ENCODE assay signal across 29 cellular contexts in genomic region chr14:61803755-61804154, GRCh38. TPM values are rescaled to one million over a fixed set of nuclear protein-coding genes. Genes with fewer than 3 reads are reported as not detected.
DNase-seq lines count a peak whose midpoint lies in the region; ATAC-seq, FAIRE-seq and TF ChIP-seq lines count a peak whose summit lies in the region.
"Had no signal": no experiment of that assay in that cellular context is flagged by ENCODE, and none has a peak within 500 bp of the region (broad histone marks: within the 10 kb centered on the region; RNA-seq: fewer than 3 reads in every experiment).

No MANE protein-coding gene starts in this region.

- no peak overlapping the region for H2AFZ ChIP-seq in OCI-LY7 (ENCODE audit: low read length)

- H3K79me2 ChIP-seq in OCI-LY7 (ENCODE audit: insufficient read depth, low read depth, low read length) = no peaks in the 10 kb centered on the region

- peak; percentile 75 for FAIRE-seq in GM18507 (lab: Jason Lieb, UNC)

- TF ChIP-seq CTCF in OCI-LY7 (conservative IDR thresholded peaks at IDR 0.05; ENCODE audit: low read length) (no peak), WERI-Rb-1 (IDR thresholded peaks at IDR 0.05; ENCODE audit: low read depth, low read length) (no peak)

- no TSS peak for BruUV-seq in OCI-LY7 (replicated peaks; lab: Mats Ljungman, UMichigan)

- H3K4me3 ChIP-seq in OCI-LY7 (ENCODE audit: low read depth, low read length, poor library complexity, severe bottlenecking) = no peak overlapping the region
- H3K4me3 ChIP-seq in WERI-Rb-1 (ENCODE audit: low read depth, low read length) = no peak overlapping the region
- H3K4me3 ChIP-seq: adrenal gland, HAP-1, ovary, SJCRH30, skin epidermis had no signal

- H3K27ac ChIP-seq in OCI-LY7 (ENCODE audit: low read depth, low read length, poor library complexity, severe bottlenecking) (no peak overlapping the region), WERI-Rb-1 (no peak overlapping the region)
- H3K27ac ChIP-seq: adrenal gland, ovary, SJCRH30, skin epidermis had no signal

- H3K9me3 ChIP-seq in OCI-LY7 (ENCODE audit: low read length) (no peaks in the 10 kb centered on the region), WERI-Rb-1 (ENCODE audit: severe bottlenecking) (no peaks in the 10 kb centered on the region)
- H3K9me3 ChIP-seq: adrenal gland, BE2C, HAP-1, ovary, SJCRH30 had no signal

- H3K4me2 ChIP-seq in OCI-LY7 (ENCODE audit: low read length) = no peak overlapping the region

- CTCF ChIA-PET in OCI-LY7 (lab: Charles Lee; ENCODE audit: unreplicated experiment) = no interaction called here

- H4K20me1 ChIP-seq in OCI-LY7 (ENCODE audit: insufficient read depth, low read length) = no peaks in the 10 kb centered on the region

- H3K36me3 ChIP-seq in OCI-LY7 (ENCODE audit: insufficient read depth, low read length) (no peaks in the 10 kb centered on the region), WERI-Rb-1 (no peaks in the 10 kb centered on the region)
- H3K36me3 ChIP-seq: adrenal gland, BE2C, HAP-1, ovary, SJCRH30 had no signal

- ATAC-seq in GM19397 (IDR thresholded peaks at IDR 0.05; ENCODE audit: unreplicated experiment) (peak; percentile 60), HG02884 (IDR thresholded peaks at IDR 0.05; ENCODE audit: unreplicated experiment) (peak; percentile 74), Right ventricle myocardium superior (ENCODE audit: poor library complexity) (no peak)
- ATAC-seq: activated T-cell treated with anti-CD3 and anti-CD28 coated beads, Interleukin-2, amount 50 U/mL, for 72 hours; CD8-positive, alpha-beta T cell; esophagus mucosa; stimulated activated memory B cell treated with anti-CD40 and anti-IgM and Interleukin-4, amounts not matched to agents 10 μg/mL and 1 μg/mL and 100 μg/mL, for 72 hours had no signal

- H3K27me3 ChIP-seq in WERI-Rb-1 (ENCODE audit: insufficient read depth, low read depth, severe bottlenecking) = no peaks in the 10 kb centered on the region
- H3K27me3 ChIP-seq: adrenal gland, BE2C, ovary, SJCRH30 had no signal

- POLR2A ChIA-PET in OCI-LY7 (lab: Charles Lee) = interaction anchor here (0.6 to 0.7 kb wide), 3 partner anchors 14 to 1028 kb away, joined by 3 to 4 read pairs (median 3); no protein-coding TSS in a partner anchor

- DNase-seq in GM18507 (ENCODE audit: extremely low spot score, insufficient read length, low read depth) (no peak), OCI-LY7 (ENCODE audit: low spot score) (peak; percentile 28), NCI-H2029 (lab: John Stamatoyannopoulos, UW) (no peak), COLO829 (ENCODE audit: low spot score) (no peak), WERI-Rb-1 (no peak), Right ventricle myocardium superior (no peak)
- DNase-seq: ACHN; activated B cell treated with CpG ODN at 0.5 μM for 24 hours; activated CD4-positive, alpha-beta T cell treated with anti-CD3 and anti-CD28 coated beads, Interleukin-2, amount 50 U/mL, for 4 hours; activated T-cell treated with anti-CD3 and anti-CD28 coated beads, Interleukin-2, amount 50 U/mL, for 72 hours; adrenal gland; BE2C; CD8-positive, alpha-beta T cell; central memory CD4-positive, alpha-beta T cell; Kasumi-1; mesenchymal stem cell; NCI-H1436; NCI-H226; ovary; retina; SJCRH30; substantia nigra; trophoblast cell had no signal

- H3K4me1 ChIP-seq in OCI-LY7 (ENCODE audit: insufficient read depth, low read length, poor library complexity, severe bottlenecking) = no peaks in the 10 kb centered on the region
- H3K4me1 ChIP-seq: adrenal gland, BE2C, SJCRH30 had no signal

- intact Hi-C loops in OCI-LY7 (cut with micrococcal nuclease; ENCODE audit: unreplicated experiment) = no loop called here
- intact Hi-C loops in Right ventricle myocardium superior (cut with DNase I) = no loop called here

- no peaks in the 10 kb centered on the region for H3K9me2 ChIP-seq in OCI-LY7 (ENCODE audit: insufficient read depth, low read length)

RNA-seq across cellular contexts. Expression of gene SYT16, which starts 8.7 kb away (rescaled TPM):
- total RNA-seq in OCI-LY7 (2014; rRNA removed; shearing (Covaris generic)) = 0.10 and 0.13 TPM in 2 replicates
- total RNA-seq in OCI-LY7 (2022) (0.33 and 0.57 TPM in 2 replicates), Right ventricle myocardium superior (not detected)
- total RNA-seq: CD8-positive, alpha-beta T cell; SJCRH30 had no signal

RNA-seq across cellular contexts. Expression of gene SNAPC1, which starts 41.5 kb away (rescaled TPM):
- 10.5 and 11.7 TPM in 2 replicates for total RNA-seq in OCI-LY7 (2014; rRNA removed; shearing (Covaris generic))
- total RNA-seq in OCI-LY7 (2022) (9.5 and 12.1 TPM in 2 replicates), Right ventricle myocardium superior (13.7 TPM)
